ENCODE assay signal across 18 cellular contexts in the genomic region with DNA sequence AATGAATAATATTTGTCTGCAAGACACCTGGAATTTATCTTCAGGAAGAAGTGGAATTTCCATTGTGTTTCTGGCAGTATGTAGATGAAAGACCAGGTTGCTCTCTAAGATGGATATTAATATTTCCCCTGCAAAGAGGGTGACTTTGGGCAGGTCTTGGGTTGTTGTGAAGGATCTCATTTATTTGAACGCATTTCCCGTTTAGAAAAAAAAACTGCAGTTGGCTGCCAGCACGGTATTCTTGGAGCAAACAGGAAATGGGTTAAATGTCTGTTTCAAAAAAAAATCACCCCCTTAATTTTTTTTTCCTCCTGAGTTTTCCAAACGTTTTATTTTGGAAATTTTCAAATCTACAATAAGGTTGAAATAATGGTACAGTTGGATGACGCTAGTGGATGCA. TPM values are rescaled to one million over a fixed set of nuclear protein-coding genes. Genes with fewer than 3 reads are reported as not detected.
DNase-seq lines count a peak whose midpoint lies in the region; ATAC-seq, FAIRE-seq and TF ChIP-seq lines count a peak whose summit lies in the region.
"Had no signal": no experiment of that assay in that cellular context is flagged by ENCODE, and none has a peak within 500 bp of the region (broad histone marks: within the 10 kb centered on the region; RNA-seq: fewer than 3 reads in every experiment).

No MANE protein-coding gene starts in this region.

- TF ChIP-seq RAD21 in SK-N-SH (IDR thresholded peaks at IDR 0.05; ENCODE audit: low read length) (no peak), HepG2 (CRISPR knock-in tag; IDR thresholded peaks at IDR 0.05) (no peak)

- peaks cover 78% of the 10 kb centered on the region for H3K36me3 Mint-ChIP-seq in CD8-positive, alpha-beta T cell
- H3K36me3 Mint-ChIP-seq in activated naive CD8-positive, alpha-beta T cell treated with anti-CD3 and anti-CD28 coated beads for 36 hours = peaks cover 49% of the 10 kb centered on the region
- H3K36me3 Mint-ChIP-seq in natural killer cell treated with Interleukin-12 subunit alpha and Interleukin-12 subunit beta and Interleukin-15 and Interleukin-18, amount 100 ng/mL, for 72 hours = peaks cover 34% of the 10 kb centered on the region

- in situ Hi-C loops in ACHN (cut with HindIII; ENCODE audit: low pct_ligation_motif_present, low pct_unique_long_range_greater_than_20kb, low sequenced_read_pairs) (loop anchor here (25.0 kb wide), 1 partner anchor 202 kb away; no protein-coding TSS in a partner anchor), HepG2 (cut with HindIII; ENCODE audit: extremely low pct_ligation_motif_present, low pct_unique_long_range_greater_than_20kb) (no loop called here)

- H3K4me1 Mint-ChIP-seq in CD8-positive, alpha-beta T cell (ENCODE audit: low read depth) = peaks cover 73% of the 10 kb centered on the region
- H3K4me1 Mint-ChIP-seq in activated naive CD8-positive, alpha-beta T cell treated with anti-CD3 and anti-CD28 coated beads for 36 hours = peaks cover 56% of the 10 kb centered on the region
- peaks cover 62 to 65% of the 10 kb centered on the region in 2 donors for H3K4me1 Mint-ChIP-seq in natural killer cell treated with Interleukin-12 subunit alpha and Interleukin-12 subunit beta and Interleukin-15 and Interleukin-18, amount 100 ng/mL, for 72 hours (ENCODE audit: low read depth in 2 of 2)

- H3K9ac ChIP-seq in SK-N-SH (no peak overlapping the region), HepG2 (ENCODE audit: insufficient read depth, low read depth, low read length) (no peak overlapping the region)
- H3K9ac ChIP-seq: KMS-11 had no signal

- TF ChIP-seq CTCF in SK-N-SH (IDR thresholded peaks at IDR 0.05) (no peak), HepG2 (CRISPR knock-in tag; IDR thresholded peaks at IDR 0.05) (no peak)
- TF ChIP-seq CTCF in CD8-positive, alpha-beta T cell (IDR thresholded peaks at IDR 0.05) = no peak

- H2AFZ ChIP-seq in SK-N-SH (ENCODE audit: low read depth) (no peak overlapping the region), HepG2 (ENCODE audit: low read length) (no peak overlapping the region)

- CTCF ChIA-PET in SK-N-SH (lab: Yijun Ruan, JAX) (interaction anchor here (1.4 to 1.5 kb wide), 2 partner anchors 21 to 215 kb away, joined by 3 to 10 read pairs; no protein-coding TSS in a partner anchor), HepG2 (lab: Yijun Ruan, JAX; ENCODE audit: low intra/inter-chr PET ratio, low total read pairs) (no interaction called here)
- CTCF ChIA-PET in CD8-positive, alpha-beta T cell (lab: Charles Lee) = interaction anchor here (0.8 to 2.7 kb wide), 2 partner anchors 8 to 117 kb away, joined by 3 to 7 read pairs; no protein-coding TSS in a partner anchor

- H3K27me3 ChIP-seq in SK-N-SH (ENCODE audit: insufficient read depth) (no peaks in the 10 kb centered on the region), HepG2 (ENCODE audit: control insufficient read depth in 1 of 2, insufficient read depth in 2 of 2, low read length in 2 of 2) (no peaks in the 10 kb centered on the region)
- H3K27me3 ChIP-seq in CD8-positive, alpha-beta T cell (ENCODE audit: insufficient read depth, low read length) = no peaks in the 10 kb centered on the region
- H3K27me3 ChIP-seq: adrenal gland, ovary had no signal

- TF ChIP-seq POLR2A in HepG2 (IDR thresholded peaks at IDR 0.05; ENCODE audit: insufficient read depth in 1 of 2, low read depth in 2 of 2, low read length in 2 of 2) = no peak

- TF ChIP-seq EP300 in SK-N-SH (IDR thresholded peaks at IDR 0.05; ENCODE audit: borderline replicate concordance in 1 of 2, low read depth in 1 of 2, low read length in 1 of 2) (no peak), HepG2 (IDR thresholded peaks at IDR 0.05; ENCODE audit: low read depth in 2 of 2, low read length in 2 of 2) (no peak), HepG2 (CRISPR knock-in tag; IDR thresholded peaks at IDR 0.05; ENCODE audit: borderline replicate concordance) (no peak)

- no peaks in the 10 kb centered on the region for H3K9me2 ChIP-seq in SK-N-SH

- H3K36me3 ChIP-seq in SK-N-SH (replicated peaks in 1 of 2; ENCODE audit: control insufficient read depth in 1 of 2, insufficient read depth in 2 of 2, low read length in 1 of 2) (peaks cover 43 to 45% of the 10 kb centered on the region in 2 experiments), HepG2 (replicated peaks in 1 of 2; ENCODE audit: control insufficient read depth in 1 of 2, insufficient read depth in 2 of 2, low read length in 2 of 2) (peaks cover 21 to 61% of the 10 kb centered on the region in 2 experiments)
- peaks cover 32% of the 10 kb centered on the region for H3K36me3 ChIP-seq in CD8-positive, alpha-beta T cell (ENCODE audit: insufficient read depth, low read length)
- H3K36me3 ChIP-seq: ovary had no signal

- H3K9me3 Mint-ChIP-seq in CD8-positive, alpha-beta T cell = no peaks in the 10 kb centered on the region
- no peaks in the 10 kb centered on the region for H3K9me3 Mint-ChIP-seq in activated naive CD8-positive, alpha-beta T cell treated with anti-CD3 and anti-CD28 coated beads for 36 hours
- no peaks in the 10 kb centered on the region for H3K9me3 Mint-ChIP-seq in natural killer cell treated with Interleukin-12 subunit alpha and Interleukin-12 subunit beta and Interleukin-15 and Interleukin-18, amount 100 ng/mL, for 72 hours

- FAIRE-seq in HepG2 (lab: Jason Lieb, UNC) = no peak
- FAIRE-seq: endometrium had no signal

- intact Hi-C loops in CD8-positive, alpha-beta T cell (cut with DNase I, micrococcal nuclease) = loop anchor here in 1 of 2 experiments (1.0 kb wide), 1 partner anchor 9 kb away; no protein-coding TSS in a partner anchor
- intact Hi-C loops in HepG2 (cut with micrococcal nuclease; ENCODE audit: unreplicated experiment) = no loop called here

- POLR2A ChIA-PET in SK-N-SH (lab: Yijun Ruan, JAX) = no interaction called here
- POLR2A ChIA-PET in CD8-positive, alpha-beta T cell (lab: Charles Lee) = no interaction called here
- POLR2A ChIA-PET in HepG2 (lab: Yijun Ruan, JAX) = no interaction called here

- H3K4me3 Mint-ChIP-seq in CD8-positive, alpha-beta T cell = peak overlapping the region; percentile 67
- H3K4me3 Mint-ChIP-seq in activated naive CD8-positive, alpha-beta T cell treated with anti-CD3 and anti-CD28 coated beads for 36 hours = peak overlapping the region; percentile 18
- peak overlapping the region; percentile 39 for H3K4me3 Mint-ChIP-seq in natural killer cell treated with Interleukin-12 subunit alpha and Interleukin-12 subunit beta and Interleukin-15 and Interleukin-18, amount 100 ng/mL, for 72 hours

- H4K20me1 ChIP-seq in SK-N-SH (ENCODE audit: insufficient read depth) = peaks cover 98% of the 10 kb centered on the region
- H4K20me1 ChIP-seq in HepG2 (ENCODE audit: insufficient read depth, low read length) = peaks cover 86% of the 10 kb centered on the region

- DNase-seq in SK-N-SH = no peak
- no peak for DNase-seq in CD8-positive, alpha-beta T cell
- no peak for DNase-seq in activated naive CD8-positive, alpha-beta T cell treated with anti-CD3 and anti-CD28 coated beads for 36 hours
- no peak for DNase-seq in natural killer cell treated with Interleukin-12 subunit alpha and Interleukin-12 subunit beta and Interleukin-15 and Interleukin-18, amount 100 ng/mL, for 72 hours (ENCODE audit: low spot score)
- no peak for DNase-seq in stimulated activated CD4-positive, alpha-beta T cell treated with anti-CD3 and anti-CD28 coated beads, Interleukin-4, amount 100 ng/mL, for 4 hours
- DNase-seq in ACHN = no peak
- no peak for DNase-seq in HepG2 (ENCODE audit: low spot score)
- DNase-seq: central memory CD4-positive, alpha-beta T cell; GDM1; NCI-H1417 treated with DMSO at 0.1 percent for 48 hours; NCI-H2227 treated with DMSO at 0.1 percent for 48 hours had no signal

- ATAC-seq in SK-N-SH treated with all-trans-retinoic acid at 6 μM for 48 hours (no peak), HepG2 (no peak)
- no peak for ATAC-seq in CD8-positive, alpha-beta T cell
- ATAC-seq in natural killer cell treated with Interleukin-12 subunit alpha and Interleukin-12 subunit beta and Interleukin-15 and Interleukin-18, amount 100 ng/mL, for 72 hours = no peak

- H3K27ac ChIP-seq in SK-N-SH (ENCODE audit: low read depth in 2 of 2, low read length in 1 of 2) (peak overlapping the region in 1 of 2 experiments; percentile 35; a peak in 1 of 4 replicates), HepG2 (ENCODE audit: extremely low read length, insufficient read depth, low read length) (no peak overlapping the region)
- no peak overlapping the region for H3K27ac ChIP-seq in CD8-positive, alpha-beta T cell (ENCODE audit: low read depth, low read length)
- H3K27ac ChIP-seq: 22Rv1, HL-60, KMS-11 had no signal

- 0 out of 2 replicates have a peak overlapping the region, but pooled peaks have one; percentile 5 for H3K4me2 ChIP-seq in SK-N-SH
- no peak overlapping the region for H3K4me2 ChIP-seq in HepG2 (ENCODE audit: low read depth, low read length)
- H3K4me2 ChIP-seq: KMS-11 had no signal

- H3K9me3 ChIP-seq in SK-N-SH (no peaks in the 10 kb centered on the region), HepG2 (ENCODE audit: low read length) (no peaks in the 10 kb centered on the region)
- no peaks in the 10 kb centered on the region for H3K9me3 ChIP-seq in CD8-positive, alpha-beta T cell (ENCODE audit: low read length)
- H3K9me3 ChIP-seq: adrenal gland, ovary had no signal

- no TSS peak for BruUV-seq in HepG2 (replicated peaks; lab: Mats Ljungman, UMichigan)

- no peak overlapping the region for H3K27ac Mint-ChIP-seq in CD8-positive, alpha-beta T cell
- H3K27ac Mint-ChIP-seq in activated naive CD8-positive, alpha-beta T cell treated with anti-CD3 and anti-CD28 coated beads for 36 hours = no peak overlapping the region
- H3K27ac Mint-ChIP-seq in natural killer cell treated with Interleukin-12 subunit alpha and Interleukin-12 subunit beta and Interleukin-15 and Interleukin-18, amount 100 ng/mL, for 72 hours = peak overlapping the region; percentile 64 to 66

- peaks cover 100% of the 10 kb centered on the region for H3K79me2 ChIP-seq in SK-N-SH (ENCODE audit: insufficient read depth)
- peaks cover 91% of the 10 kb centered on the region for H3K79me2 ChIP-seq in HepG2 (ENCODE audit: insufficient read depth, low read length)

- H3K4me1 ChIP-seq in SK-N-SH (ENCODE audit: control insufficient read depth in 1 of 2, insufficient read depth in 2 of 2, low read depth in 1 of 2, low read length in 1 of 2) (peaks cover 17 to 24% of the 10 kb centered on the region in 2 experiments; a peak in 3 of 4 replicates), HepG2 (ENCODE audit: insufficient read depth, low read length) (peaks cover 17% of the 10 kb centered on the region)
- H3K4me1 ChIP-seq in CD8-positive, alpha-beta T cell (ENCODE audit: insufficient read depth, low read length) = peaks cover 57% of the 10 kb centered on the region

- no peak overlapping the region for H3K4me3 ChIP-seq in SK-N-SH (ENCODE audit: low read depth in 2 of 2, low read length in 1 of 2)
- H3K4me3 ChIP-seq in CD8-positive, alpha-beta T cell (ENCODE audit: low read depth, low read length) = no peak overlapping the region
- H3K4me3 ChIP-seq in HepG2 (replicated peaks in 1 of 3; ENCODE audit: insufficient read depth in 1 of 3, low read depth in 2 of 3, low read length in 3 of 3) = no peak overlapping the region
- H3K4me3 ChIP-seq: ovary had no signal

- H3F3A ChIP-seq in SK-N-SH (replicated peaks; ENCODE audit: insufficient read depth) = peaks cover 9% of the 10 kb centered on the region

- H3K27me3 Mint-ChIP-seq in CD8-positive, alpha-beta T cell (ENCODE audit: low read depth) = no peaks in the 10 kb centered on the region
- no peaks in the 10 kb centered on the region for H3K27me3 Mint-ChIP-seq in activated naive CD8-positive, alpha-beta T cell treated with anti-CD3 and anti-CD28 coated beads for 36 hours
- H3K27me3 Mint-ChIP-seq in natural killer cell treated with Interleukin-12 subunit alpha and Interleukin-12 subunit beta and Interleukin-15 and Interleukin-18, amount 100 ng/mL, for 72 hours = no peaks in the 10 kb centered on the region

- WGBS in SK-N-SH (ENCODE audit: low lambda C conversion rate) = 38% methylated on average over 5 of the region's 5 CpGs
- WGBS in HepG2 (ENCODE audit: low lambda C conversion rate) = 80% methylated on average over 5 of the region's 5 CpGs

RNA-seq across cellular contexts. Expression of a gene that starts 11.5 kb away (rescaled TPM):
- 443 and 468 TPM in 2 replicates for polyA plus RNA-seq in SK-N-SH (2012; rRNA removed)
- 373 and 432 TPM in 2 replicates for polyA plus RNA-seq in SK-N-SH (2012; cell fraction: cytosol; rRNA removed)
- 258 and 306 TPM in 2 replicates for polyA plus RNA-seq in SK-N-SH (2012; cell fraction: nucleus; rRNA removed)
- total RNA-seq in CD8-positive, alpha-beta T cell = 100 to 1,000 TPM; 330 to 357 TPM
- 100 to 1,000 TPM; 423 to 428 TPM for total RNA-seq in activated naive CD8-positive, alpha-beta T cell treated with anti-CD3 and anti-CD28 coated beads for 36 hours
- total RNA-seq in natural killer cell treated with Interleukin-12 subunit alpha and Interleukin-12 subunit beta and Interleukin-15 and Interleukin-18, amount 100 ng/mL, for 72 hours = 100 to 1,000 TPM; 344 to 347 TPM
- total RNA-seq in HepG2 (2016; rRNA removed; fragmentation: Illumina TruSeq; extraction: Trizol) = 321 and 356 TPM in 2 replicates
- total RNA-seq in HepG2 (2016; cell fraction: cytosol; rRNA removed; fragmentation: Illumina TruSeq; extraction: Trizol; ENCODE audit: low read depth) = 23.2 and 29.3 TPM in 2 replicates
- 329 and 330 TPM in 2 replicates for total RNA-seq in HepG2 (2016; cell fraction: insoluble cytoplasmic fraction; rRNA removed; fragmentation: Illumina TruSeq; extraction: Trizol)
- total RNA-seq in HepG2 (2016; cell fraction: membrane; rRNA removed; fragmentation: Illumina TruSeq; extraction: Trizol) = 89.4 and 96.4 TPM in 2 replicates
- total RNA-seq in HepG2 (2016; cell fraction: nucleus; rRNA removed; fragmentation: Illumina TruSeq; extraction: Trizol) = 126 and 145 TPM in 2 replicates
- polyA plus RNA-seq in HepG2 (2011; rRNA removed) = 200 and 232 TPM in 2 replicates
- 246 and 252 TPM in 2 replicates for polyA plus RNA-seq in HepG2 (2011; cell fraction: cytosol; rRNA removed)
- polyA plus RNA-seq in HepG2 (2011; cell fraction: nucleus; rRNA removed) = 96.2 and 102 TPM in 2 replicates
- 170 and 183 TPM in 2 replicates for polyA plus RNA-seq in HepG2 (2012)
- 19.6 and 20.9 TPM in 2 replicates for polyA plus RNA-seq in HepG2 (2016; cell fraction: cytosol; fragmentation: Illumina TruSeq; extraction: Trizol; ENCODE audit: low read depth)
- 319 and 333 TPM in 2 replicates for polyA plus RNA-seq in HepG2 (2016; cell fraction: insoluble cytoplasmic fraction; fragmentation: Illumina TruSeq; extraction: Trizol; ENCODE audit: low read depth)
- 53.6 and 62.6 TPM in 2 replicates for polyA plus RNA-seq in HepG2 (2016; cell fraction: membrane; fragmentation: Illumina TruSeq; extraction: Trizol; ENCODE audit: low read depth)
- polyA plus RNA-seq in HepG2 (2016; cell fraction: nucleus; fragmentation: Illumina TruSeq; extraction: Trizol; ENCODE audit: insufficient read depth, low read depth) = 181 and 191 TPM in 2 replicates
- polyA minus RNA-seq in HepG2 (2011; rRNA and poly(A)+ RNA removed; ENCODE audit: low replicate concordance) = 265 and 269 TPM in 2 replicates
- polyA minus RNA-seq in HepG2 (2011; cell fraction: cytosol; rRNA and poly(A)+ RNA removed) = 130 and 142 TPM in 2 replicates
- polyA minus RNA-seq in HepG2 (2011; cell fraction: nucleus; rRNA and poly(A)+ RNA removed) = 82.8 and 86.5 TPM in 2 replicates

RNA-seq across cellular contexts. Expression of a gene that starts 24.2 kb away (rescaled TPM):
- 2.4 and 2.5 TPM in 2 replicates for polyA plus RNA-seq in SK-N-SH (2012; rRNA removed)
- polyA plus RNA-seq in SK-N-SH (2012; cell fraction: cytosol; rRNA removed) = 1.2 and 2.4 TPM in 2 replicates
- polyA plus RNA-seq in SK-N-SH (2012; cell fraction: nucleus; rRNA removed) = 4.7 and 5.1 TPM in 2 replicates
- total RNA-seq in CD8-positive, alpha-beta T cell = 1 to 10 TPM; 1.3 to 1.4 TPM
- total RNA-seq in activated naive CD8-positive, alpha-beta T cell treated with anti-CD3 and anti-CD28 coated beads for 36 hours = 1 to 10 TPM; 2.6 to 3.2 TPM
- 100 to 1,000 TPM in 1 of 2 donors, 10 to 100 TPM in 1; 78.0 to 161 TPM for total RNA-seq in natural killer cell treated with Interleukin-12 subunit alpha and Interleukin-12 subunit beta and Interleukin-15 and Interleukin-18, amount 100 ng/mL, for 72 hours
- total RNA-seq in HepG2 (2016; rRNA removed; fragmentation: Illumina TruSeq; extraction: Trizol) = 0.83 and 1.00 TPM in 2 replicates
- total RNA-seq in HepG2 (2016; cell fraction: cytosol; rRNA removed; fragmentation: Illumina TruSeq; extraction: Trizol; ENCODE audit: low read depth) = 0.18 and 0.20 TPM in 2 replicates
- 0.93 and 0.97 TPM in 2 replicates for total RNA-seq in HepG2 (2016; cell fraction: insoluble cytoplasmic fraction; rRNA removed; fragmentation: Illumina TruSeq; extraction: Trizol)
- 0.31 and 0.43 TPM in 2 replicates for total RNA-seq in HepG2 (2016; cell fraction: membrane; rRNA removed; fragmentation: Illumina TruSeq; extraction: Trizol)
- total RNA-seq in HepG2 (2016; cell fraction: nucleus; rRNA removed; fragmentation: Illumina TruSeq; extraction: Trizol) = 0.44 and 0.78 TPM in 2 replicates
- polyA plus RNA-seq in HepG2 (2011; rRNA removed) = 0.75 and 0.95 TPM in 2 replicates
- 0.67 and 0.77 TPM in 2 replicates for polyA plus RNA-seq in HepG2 (2011; cell fraction: cytosol; rRNA removed)
- 0.90 and 1.1 TPM in 2 replicates for polyA plus RNA-seq in HepG2 (2011; cell fraction: nucleus; rRNA removed)
- 0.32 and 0.43 TPM in 2 replicates for polyA plus RNA-seq in HepG2 (2012)
- 0.17 and 0.32 TPM in 2 replicates for polyA plus RNA-seq in HepG2 (2016; cell fraction: cytosol; fragmentation: Illumina TruSeq; extraction: Trizol; ENCODE audit: low read depth)
- polyA plus RNA-seq in HepG2 (2016; cell fraction: insoluble cytoplasmic fraction; fragmentation: Illumina TruSeq; extraction: Trizol; ENCODE audit: low read depth) = 0.59 and 1.4 TPM in 2 replicates
- polyA plus RNA-seq in HepG2 (2016; cell fraction: membrane; fragmentation: Illumina TruSeq; extraction: Trizol; ENCODE audit: low read depth) = 0.66 and 0.90 TPM in 2 replicates
- 0.67 and 2.3 TPM in 2 replicates for polyA plus RNA-seq in HepG2 (2016; cell fraction: nucleus; fragmentation: Illumina TruSeq; extraction: Trizol; ENCODE audit: insufficient read depth, low read depth)
- 0.62 and 1.2 TPM in 2 replicates for polyA minus RNA-seq in HepG2 (2011; rRNA and poly(A)+ RNA removed; ENCODE audit: low replicate concordance)
- not detected in 2 replicates for polyA minus RNA-seq in HepG2 (2011; cell fraction: cytosol; rRNA and poly(A)+ RNA removed)
- polyA minus RNA-seq in HepG2 (2011; cell fraction: nucleus; rRNA and poly(A)+ RNA removed) = 0.25 TPM in 1 of 2 replicates, not detected in the other

Comparison
In these comparisons a context has a peak if more than half of its experiments do, and no peak if none do; other contexts are left out.
1. H3K27ac Mint-ChIP-seq: peak in natural killer cell treated with Interleukin-12 subunit alpha and Interleukin-12 subunit beta and Interleukin-15 and Interleukin-18, amount 100 ng/mL, for 72 hours (2 of 2); none in CD8-positive, alpha-beta T cell (single experiment) and activated naive CD8-positive, alpha-beta T cell treated with anti-CD3 and anti-CD28 coated beads for 36 hours (single experiment).
2. RNA of a gene that starts 24.2 kb away (total RNA-seq): 78.0 to 161 TPM in natural killer cell treated with Interleukin-12 subunit alpha and Interleukin-12 subunit beta and Interleukin-15 and Interleukin-18, amount 100 ng/mL, for 72 hours; 2.6 to 3.2 TPM in activated naive CD8-positive, alpha-beta T cell treated with anti-CD3 and anti-CD28 coated beads for 36 hours, 1.3 to 1.4 TPM in CD8-positive, alpha-beta T cell and 0.18 to 1.00 TPM in HepG2; every median in the first group is over 10 times any median in the second.
3. Peak in every context shown above with its lines, with median percentiles within 50 percentile points of each other: H3K4me3 Mint-ChIP-seq.